Comparison of ENCODE assay signal across 27 cellular contexts in genomic region chr6:41157323-41157722, GRCh38. TPM values are rescaled to one million over a fixed set of nuclear protein-coding genes. Genes with fewer than 3 reads are reported as not detected.
A peak's percentile ranks its signal among the peaks of the same experiment; 100 is the strongest.
DNase-seq lines count a peak whose midpoint lies in the region; ATAC-seq and TF ChIP-seq lines count a peak whose summit lies in the region.
"Had no signal": no experiment of that assay in that cellular context is flagged by ENCODE, and none has a peak within 500 bp of the region (broad histone marks: within the 10 kb centered on the region; RNA-seq: fewer than 3 reads in every experiment).

No MANE protein-coding gene starts in this region.

- intact Hi-C loops in head of caudate nucleus (cut with DNase I), result no loop called here

- no peaks in the 10 kb centered on the region for H3K36me3 ChIP-seq in neutrophil
- no peaks in the 10 kb centered on the region for H3K36me3 ChIP-seq in Karpas-422 (ENCODE audit: insufficient read depth, low read length)
- H3K36me3 ChIP-seq: thyroid gland had no signal

- peak overlapping the region; percentile 64 for H3K27ac ChIP-seq in neutrophil
- no peak overlapping the region for H3K27ac ChIP-seq in Karpas-422 (ENCODE audit: low read length)
- H3K27ac ChIP-seq: 22Rv1, psoas muscle, skin epidermis, thyroid gland had no signal

- DNase-seq in NOMO-1 (lab: John Stamatoyannopoulos, UW; ENCODE audit: unreplicated experiment in 2 of 2) (peak; percentile 25 to 47), NOMO-1 treated with dmso at 0.1 percent for 144 hours (lab: John Stamatoyannopoulos, UW; ENCODE audit: unreplicated experiment) (no peak), NOMO-1 treated with DMSO at 0.1 percent for 48 hours (lab: John Stamatoyannopoulos, UW; ENCODE audit: unreplicated experiment) (peak; percentile 37), head of caudate nucleus (peak in 23 of 42 donors; percentile 11 to 63 (median 22)), Karpas-422 (no peak), iPS-NIHi7 (ENCODE audit: extremely low spot score) (no peak)
- DNase-seq: activated B cell treated with CpG ODN at 0.5 μM for 24 hours; activated CD4-positive, alpha-beta T cell treated with anti-CD3 and anti-CD28 coated beads, Interleukin-2, amount 50 U/mL, for 4 hours; activated naive CD4-positive, alpha-beta T cell treated with anti-CD3 and anti-CD28 coated beads for 36 hours; CD4-positive, alpha-beta T cell; kidney; mammary epithelial cell; NCI-H1436 treated with DMSO at 0.1 percent for 48 hours; NCI-H345; NCI-H774; psoas muscle; stimulated activated CD8-positive, alpha-beta memory T cell treated with anti-CD3 and anti-CD28 coated beads, Interleukin-4, amount 100 ng/mL, for 48 hours; stimulated activated naive CD8-positive, alpha-beta T cell treated with anti-CD3 and anti-CD28 coated beads, Interleukin-15, amount 100 ng/mL, for 72 hours; thyroid gland had no signal

- H3K27me3 ChIP-seq in neutrophil (no peaks in the 10 kb centered on the region), Karpas-422 (ENCODE audit: low read length) (no peaks in the 10 kb centered on the region)
- H3K27me3 ChIP-seq: thyroid gland had no signal

- no peak for TF ChIP-seq CTCF in neutrophil (IDR thresholded peaks at IDR 0.05)

- H3K4me3 ChIP-seq in neutrophil (ENCODE audit: low read depth in 1 of 2, low read length in 1 of 2), result no peak overlapping the region
- no peak overlapping the region for H3K4me3 ChIP-seq in Karpas-422 (ENCODE audit: low read length)
- H3K4me3 ChIP-seq: psoas muscle, skin epidermis, thyroid gland had no signal

- H3K4me1 ChIP-seq in neutrophil (ENCODE audit: control insufficient read depth in 1 of 2, insufficient read depth in 1 of 2, low read depth in 1 of 2, low read length in 1 of 2) (peaks cover 15 to 21% of the 10 kb centered on the region in 2 experiments), Karpas-422 (ENCODE audit: low read length) (no peaks in the 10 kb centered on the region)
- H3K4me1 ChIP-seq: psoas muscle had no signal

- H2AFZ ChIP-seq in Karpas-422 (ENCODE audit: low read length), result no peak overlapping the region

- no peak for ATAC-seq in HG03097 (IDR thresholded peaks at IDR 0.05; ENCODE audit: low FRiP score, unreplicated experiment)
- ATAC-seq: psoas muscle; stimulated activated naive CD8-positive, alpha-beta T cell treated with anti-CD3 and anti-CD28 coated beads, Interleukin-15, amount 100 ng/mL, for 72 hours had no signal

- H3K79me2 ChIP-seq in Karpas-422 (ENCODE audit: low read length), result no peaks in the 10 kb centered on the region

- no peaks in the 10 kb centered on the region for H3K9me3 ChIP-seq in neutrophil
- no peaks in the 10 kb centered on the region for H3K9me3 ChIP-seq in Karpas-422 (ENCODE audit: low read length)
- H3K9me3 ChIP-seq: psoas muscle, thyroid gland had no signal

- no peaks in the 10 kb centered on the region for H3K9me2 ChIP-seq in Karpas-422 (replicated peaks; ENCODE audit: insufficient read depth, low read length)

- no peak overlapping the region for H3K4me2 ChIP-seq in Karpas-422 (ENCODE audit: low read depth, low read length, poor library complexity, severe bottlenecking)

- H4K20me1 ChIP-seq in Karpas-422 (ENCODE audit: insufficient read depth, low read depth, low read length), result no peaks in the 10 kb centered on the region

- H3K9ac ChIP-seq in Karpas-422 (ENCODE audit: low read length), result no peak overlapping the region

RNA-seq across cellular contexts. Expression of gene TREML1, which starts 3.2 kb away (rescaled TPM):
- not detected in 2 replicates for total RNA-seq in Karpas-422 (2014; rRNA removed; shearing (Covaris generic); ENCODE audit: low replicate concordance)
- total RNA-seq: activated B cell treated with CpG ODN at 0.5 μM for 24 hours; activated naive CD4-positive, alpha-beta T cell treated with anti-CD3 and anti-CD28 coated beads for 36 hours; CD4-positive, alpha-beta T cell; cerebellum; Daoy; H4; M059J; thyroid gland had no signal

RNA-seq across cellular contexts. Expression of gene TREM2, which starts 5.6 kb away (rescaled TPM):
- total RNA-seq in Karpas-422 (2014; rRNA removed; shearing (Covaris generic); ENCODE audit: low replicate concordance), result not detected in 2 replicates
- total RNA-seq: activated B cell treated with CpG ODN at 0.5 μM for 24 hours; activated naive CD4-positive, alpha-beta T cell treated with anti-CD3 and anti-CD28 coated beads for 36 hours; CD4-positive, alpha-beta T cell; Daoy; H4; M059J had no signal

RNA-seq across cellular contexts. Expression of gene TREML2, which starts 43.6 kb away (rescaled TPM):
- total RNA-seq in Karpas-422 (2014; rRNA removed; shearing (Covaris generic); ENCODE audit: low replicate concordance), result 0.07 TPM in 1 of 2 replicates, not detected in the other
- total RNA-seq: Daoy, M059J, thyroid gland had no signal

Comparison
In these comparisons a context has a peak if more than half of its experiments do, and no peak if none do; other contexts are left out.
1. DNase-seq: peak in NOMO-1 (2 of 2), NOMO-1 treated with DMSO at 0.1 percent for 48 hours (single experiment) and head of caudate nucleus (23 of 42); none in NOMO-1 treated with dmso at 0.1 percent for 144 hours (single experiment), Karpas-422 (single experiment) and iPS-NIHi7 (single experiment).